In genomic region chr6:3663081-3663480, GRCh38 we compare ENCODE assay signal across 30 cellular contexts.
"Had no signal": no experiment of that assay in that cellular context is flagged by ENCODE, and none has a peak within 500 bp of the region (broad histone marks: within the 10 kb centered on the region; RNA-seq: fewer than 3 reads in every experiment).

No MANE protein-coding gene starts in this region.

- H2AFZ ChIP-seq: parathyroid adenoma had no signal

- H3K27ac Mint-ChIP-seq: dendritic cell treated with granulocyte-macrophage colony-stimulating factor and Interleukin-4, amounts not matched to agents 40 ng/mL and 50 ng/mL, for 4 days; immature natural killer cell; memory B cell; mesothelial cell of epicardium; naive B cell; natural killer cell treated with Interleukin-12 subunit alpha and Interleukin-12 subunit beta and Interleukin-15 and Interleukin-18, amount 100 ng/mL, for 72 hours; progenitor cell of endocrine pancreas; stimulated activated naive CD8-positive, alpha-beta T cell treated with anti-CD3 and anti-CD28 coated beads, Interleukin-15, amount 100 ng/mL, for 72 hours had no signal

- H3K9ac ChIP-seq: parathyroid adenoma had no signal

- H3K36me3 ChIP-seq: colonic mucosa, lower lobe of right lung, neutrophil, right lobe of liver, thyroid gland, upper lobe of left lung had no signal

- H3K4me3 Mint-ChIP-seq: dendritic cell treated with granulocyte-macrophage colony-stimulating factor and Interleukin-4, amounts not matched to agents 40 ng/mL and 50 ng/mL, for 4 days; immature natural killer cell; memory B cell; mesothelial cell of epicardium; naive B cell; natural killer cell treated with Interleukin-12 subunit alpha and Interleukin-12 subunit beta and Interleukin-15 and Interleukin-18, amount 100 ng/mL, for 72 hours; neural crest cell; stimulated activated naive CD8-positive, alpha-beta T cell treated with anti-CD3 and anti-CD28 coated beads, Interleukin-15, amount 100 ng/mL, for 72 hours had no signal

- H3K36me3 Mint-ChIP-seq: immature natural killer cell; memory B cell; naive B cell; natural killer cell treated with Interleukin-12 subunit alpha and Interleukin-12 subunit beta and Interleukin-15 and Interleukin-18, amount 100 ng/mL, for 72 hours had no signal

- H3K4me1 ChIP-seq: colonic mucosa, right lobe of liver had no signal

- H3K4me2 ChIP-seq: smooth muscle cell had no signal

- H3K9me3 ChIP-seq: colonic mucosa, lower lobe of right lung, mucosa of descending colon, neutrophil, right lobe of liver, thyroid gland, upper lobe of left lung had no signal

- H3K4me1 Mint-ChIP-seq: immature natural killer cell; memory B cell; naive B cell; stimulated activated naive CD8-positive, alpha-beta T cell treated with anti-CD3 and anti-CD28 coated beads, Interleukin-15, amount 100 ng/mL, for 72 hours had no signal

- H3K4me3 ChIP-seq: colonic mucosa, lower lobe of right lung, mucosa of descending colon, right lobe of liver, smooth muscle cell, thyroid gland, upper lobe of left lung had no signal

- DNase-seq: colonic mucosa; effector memory CD4-positive, alpha-beta T cell; erythroblast; hypothalamus; immature natural killer cell; islet precursor cell; kidney glomerular epithelial cell; left colon; left ventricle myocardium superior; lower lobe of right lung; mucosa of descending colon; naive B cell; right lobe of liver; stimulated activated CD4-positive, alpha-beta T cell treated with anti-CD3 and anti-CD28 coated beads, Interleukin-12 subunit alpha, Interleukin-12 subunit beta, amount 100 ng/mL, for 4 hours; stimulated activated CD4-positive, alpha-beta T cell treated with anti-CD3 and anti-CD28 coated beads, Interleukin-1b, Interleukin-23, amount 100 ng/mL, for 48 hours; stimulated activated CD4-positive, alpha-beta T cell treated with anti-CD3 and anti-CD28 coated beads, Interleukin-4, amount 100 ng/mL, for 1 hour; stimulated activated CD8-positive, alpha-beta memory T cell treated with anti-CD3 and anti-CD28 coated beads, Interleukin-4, amount 100 ng/mL, for 48 hours; stimulated activated naive CD4-positive, alpha-beta T cell; stimulated activated naive CD8-positive, alpha-beta T cell treated with anti-CD3 and anti-CD28 coated beads, Interleukin-15, amount 100 ng/mL, for 72 hours; upper lobe of left lung had no signal

- H3K79me2 ChIP-seq: parathyroid adenoma had no signal

- ATAC-seq: left colon; left ventricle myocardium superior; lower lobe of right lung; mucosa of descending colon; right lobe of liver; stimulated activated naive CD8-positive, alpha-beta T cell treated with anti-CD3 and anti-CD28 coated beads, Interleukin-15, amount 100 ng/mL, for 72 hours had no signal

- H3K27ac ChIP-seq: colonic mucosa, lower lobe of right lung, neutrophil, parathyroid adenoma, right lobe of liver, upper lobe of left lung had no signal

- H3K9me3 Mint-ChIP-seq: dendritic cell treated with granulocyte-macrophage colony-stimulating factor and Interleukin-4, amounts not matched to agents 40 ng/mL and 50 ng/mL, for 4 days; immature natural killer cell; natural killer cell treated with Interleukin-12 subunit alpha and Interleukin-12 subunit beta and Interleukin-15 and Interleukin-18, amount 100 ng/mL, for 72 hours had no signal

- H3K27me3 Mint-ChIP-seq: stimulated activated naive CD8-positive, alpha-beta T cell treated with anti-CD3 and anti-CD28 coated beads, Interleukin-15, amount 100 ng/mL, for 72 hours had no signal

- H3K27me3 ChIP-seq: colonic mucosa, neutrophil, right lobe of liver, thyroid gland, upper lobe of left lung had no signal
